31 cellular contexts compared by ENCODE assay signal in the genomic region with DNA sequence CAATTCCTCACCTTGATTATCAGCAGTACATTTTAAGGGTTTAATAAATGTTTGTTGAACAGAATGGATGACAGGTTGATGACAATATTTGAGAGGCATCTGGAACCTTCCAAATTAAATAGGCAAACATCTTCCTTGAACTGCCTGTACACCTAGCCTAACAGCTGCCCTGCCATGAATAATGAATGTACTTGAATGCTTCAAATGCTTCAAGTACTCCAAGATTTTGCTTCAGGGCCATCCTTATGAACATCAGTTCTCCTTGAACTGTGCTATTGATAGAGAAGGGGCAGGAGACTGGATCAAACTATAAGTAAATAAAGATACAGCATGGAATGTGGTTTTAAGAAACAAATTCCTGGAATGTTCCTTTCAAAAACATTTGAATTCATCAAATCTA.
"Had no signal": no experiment of that assay in that cellular context is flagged by ENCODE, and none has a peak within 500 bp of the region (broad histone marks: within the 10 kb centered on the region; RNA-seq: fewer than 3 reads in every experiment).

No MANE protein-coding gene starts in this region.

- DNase-seq: activated effector memory CD4-positive, alpha-beta T cell treated with anti-CD3 and anti-CD28 coated beads, Interleukin-2, amount 50 U/mL, for 16 hours; activated effector memory CD4-positive, alpha-beta T cell treated with Interleukin-2 at 50 U/mL for 16 hours; activated gamma-delta T cell; activated gamma-delta T cell treated with Interleukin-2 at 50 U/mL for 16 hours; activated naive CD4-positive, alpha-beta T cell; activated naive CD4-positive, alpha-beta T cell treated with anti-CD3 and anti-CD28 coated beads for 36 hours; activated naive CD4-positive, alpha-beta T cell treated with anti-CD3 and anti-CD28 coated beads, Interleukin-2, amount 10 ng/mL, durations not matched to agents 7 days and 5 days; activated naive CD4-positive, alpha-beta T cell treated with anti-CD3 and anti-CD28 coated beads, Interleukin-2, amount 50 U/mL, for 16 hours; activated naive CD4-positive, alpha-beta T cell treated with Interleukin-2 at 50 U/mL for 16 hours; activated naive CD8-positive, alpha-beta T cell treated with anti-CD3 and anti-CD28 coated beads for 36 hours; activated naive CD8-positive, alpha-beta T cell treated with anti-CD3 and anti-CD28 coated beads, Interleukin-2, amount 10 ng/mL, durations not matched to agents 7 days and 5 days; activated naive CD8-positive, alpha-beta T cell treated with anti-CD3 and anti-CD28 coated beads, Interleukin-2, amount 50 U/mL, for 24 hours; activated T-cell treated with anti-CD3 and anti-CD28 coated beads, Interleukin-2, amount 50 U/mL, for 24 hours; activated T-cell treated with anti-CD3 and anti-CD28 coated beads, Interleukin-2, amount 50 U/mL, for 4 hours; activated T-cell treated with anti-CD3 and anti-CD28 coated beads, Interleukin-2, amount 50 U/mL, for 48 hours; activated T-cell treated with anti-CD3 and anti-CD28 coated beads, Interleukin-2, amount 50 U/mL, for 72 hours; adrenal gland; amniotic stem cell; amygdala; anterior cingulate cortex; aorta; body of pancreas; brain microvascular endothelial cell; caudate nucleus; central memory CD4-positive, alpha-beta T cell; cerebellar nuclear complex had no signal

- H3K4me3 ChIP-seq: adrenal gland, ascending aorta, body of pancreas, breast epithelium, cardiac muscle cell had no signal

- H3K36me3 ChIP-seq: adrenal gland, ascending aorta, brain microvascular endothelial cell, breast epithelium, cardiac muscle cell had no signal

- H3K27ac ChIP-seq: adrenal gland, ascending aorta, body of pancreas, brain microvascular endothelial cell, breast epithelium, cardiac muscle cell had no signal

- H3K27me3 ChIP-seq: adrenal gland, ascending aorta, body of pancreas, brain microvascular endothelial cell, breast epithelium, cardiac muscle cell had no signal

- ATAC-seq: activated naive CD4-positive, alpha-beta T cell treated with anti-CD3 and anti-CD28 coated beads, Interleukin-2, amount 50 U/mL, for 72 hours; activated naive CD8-positive, alpha-beta T cell treated with anti-CD3 and anti-CD28 coated beads, Interleukin-2, amount 50 U/mL, for 24 hours; activated T-cell treated with anti-CD3 and anti-CD28 coated beads, Interleukin-2, amount 50 U/mL, for 4 hours; activated T-cell treated with anti-CD3 and anti-CD28 coated beads, Interleukin-2, amount 50 U/mL, for 72 hours; activated T-helper 17 cell treated with anti-CD3 and anti-CD28 coated beads, Interleukin-2, amount 50 U/mL, for 72 hours; body of pancreas had no signal

- H3K9me3 ChIP-seq: adrenal gland, ascending aorta, body of pancreas, breast epithelium had no signal

- H3K4me1 ChIP-seq: adrenal gland, ascending aorta, body of pancreas, breast epithelium had no signal
